ENCODE assay signal across 10 cellular contexts in genomic region chr19:57321746-57322145, GRCh38. TPM values are rescaled to one million over a fixed set of nuclear protein-coding genes. Genes with fewer than 3 reads are reported as not detected.
DNase-seq lines count a peak whose midpoint lies in the region; ATAC-seq and TF ChIP-seq lines count a peak whose summit lies in the region.
"Had no signal": no experiment of that assay in that cellular context is flagged by ENCODE, and none has a peak within 500 bp of the region (broad histone marks: within the 10 kb centered on the region; RNA-seq: fewer than 3 reads in every experiment).

No MANE protein-coding gene starts in this region.

- H3K9me3 ChIP-seq in left lung (peaks cover 0 to 5% of the 10 kb centered on the region in 2 donors), ovary (peaks cover 7 to 37% of the 10 kb centered on the region in 2 donors)

- H3K4me1 Mint-ChIP-seq in stimulated activated naive CD8-positive, alpha-beta T cell treated with anti-CD3 and anti-CD28 coated beads, Interleukin-15, Interleukin-2, amounts not matched to agents 100 ng/mL and 50 ng/mL, for 24 hours (ENCODE audit: low read depth), result peaks cover 25% of the 10 kb centered on the region
- peaks cover 12% of the 10 kb centered on the region for H3K4me1 Mint-ChIP-seq in activated T-helper 17 cell treated with anti-CD3 and anti-CD28 coated beads, Interleukin-2, amount 50 U/mL, for 72 hours

- no peak for DNase-seq in stimulated activated naive CD8-positive, alpha-beta T cell treated with anti-CD3 and anti-CD28 coated beads, Interleukin-15, Interleukin-2, amounts not matched to agents 100 U/mL and 50 U/mL, for 24 hours
- no peak for DNase-seq in left lung
- no peak for DNase-seq in ovary
- DNase-seq: EL, NCI-H226 had no signal

- peaks cover 15% of the 10 kb centered on the region for H3K27me3 Mint-ChIP-seq in stimulated activated naive CD8-positive, alpha-beta T cell treated with anti-CD3 and anti-CD28 coated beads, Interleukin-15, Interleukin-2, amounts not matched to agents 100 ng/mL and 50 ng/mL, for 24 hours
- peaks cover 9% of the 10 kb centered on the region for H3K27me3 Mint-ChIP-seq in activated T-helper 17 cell treated with anti-CD3 and anti-CD28 coated beads, Interleukin-2, amount 50 U/mL, for 72 hours

- no peak for ATAC-seq in stimulated activated naive CD8-positive, alpha-beta T cell treated with anti-CD3 and anti-CD28 coated beads, Interleukin-15, Interleukin-2, amounts not matched to agents 100 U/mL and 50 U/mL, for 24 hours
- no peak for ATAC-seq in activated T-helper 17 cell treated with anti-CD3 and anti-CD28 coated beads, Interleukin-2, amount 50 U/mL, for 72 hours (replicated peaks)
- ATAC-seq in left lung (no peak), GM19035 (IDR thresholded peaks at IDR 0.05; ENCODE audit: unreplicated experiment) (no peak), HG03342 (IDR thresholded peaks at IDR 0.05; ENCODE audit: unreplicated experiment) (no peak), HG02623 (IDR thresholded peaks at IDR 0.05; ENCODE audit: unreplicated experiment) (no peak)

- no peak overlapping the region for H3K27ac Mint-ChIP-seq in stimulated activated naive CD8-positive, alpha-beta T cell treated with anti-CD3 and anti-CD28 coated beads, Interleukin-15, Interleukin-2, amounts not matched to agents 100 ng/mL and 50 ng/mL, for 24 hours
- H3K27ac Mint-ChIP-seq in activated T-helper 17 cell treated with anti-CD3 and anti-CD28 coated beads, Interleukin-2, amount 50 U/mL, for 72 hours, result peak overlapping the region; percentile 25

- H3K36me3 ChIP-seq in left lung (peaks cover 6 to 36% of the 10 kb centered on the region in 2 donors), ovary (peaks cover 6% of the 10 kb centered on the region)

- H3K4me3 Mint-ChIP-seq in stimulated activated naive CD8-positive, alpha-beta T cell treated with anti-CD3 and anti-CD28 coated beads, Interleukin-15, Interleukin-2, amounts not matched to agents 100 ng/mL and 50 ng/mL, for 24 hours, result peak overlapping the region; percentile 90
- H3K4me3 Mint-ChIP-seq in activated T-helper 17 cell treated with anti-CD3 and anti-CD28 coated beads, Interleukin-2, amount 50 U/mL, for 72 hours, result peak overlapping the region; percentile 94

- peaks cover 9 to 21% of the 10 kb centered on the region in 2 donors for H3K27me3 ChIP-seq in left lung
- no peaks in the 10 kb centered on the region for H3K27me3 ChIP-seq in ovary

- H3K27ac ChIP-seq in left lung, result no peak overlapping the region
- H3K27ac ChIP-seq in ovary, result no peak overlapping the region

- TF ChIP-seq CTCF in left lung (IDR thresholded peaks at IDR 0.05), result no peak
- no peak for TF ChIP-seq CTCF in ovary (IDR thresholded peaks at IDR 0.05)

- H3K9me3 Mint-ChIP-seq in stimulated activated naive CD8-positive, alpha-beta T cell treated with anti-CD3 and anti-CD28 coated beads, Interleukin-15, Interleukin-2, amounts not matched to agents 100 ng/mL and 50 ng/mL, for 24 hours, result peaks cover 15% of the 10 kb centered on the region
- H3K9me3 Mint-ChIP-seq in activated T-helper 17 cell treated with anti-CD3 and anti-CD28 coated beads, Interleukin-2, amount 50 U/mL, for 72 hours, result peaks cover 8% of the 10 kb centered on the region

- no peak for TF ChIP-seq POLR2A in ovary (IDR thresholded peaks at IDR 0.05)

- TF ChIP-seq EP300 in ovary (IDR thresholded peaks at IDR 0.05), result no peak

- intact Hi-C loops in left lung (cut with DNase I) (no loop called here), ovary (cut with DNase I) (no loop called here)

- H3K4me3 ChIP-seq in left lung, result peak overlapping the region; percentile 78 to 94
- H3K4me3 ChIP-seq in ovary, result no peak overlapping the region

- H3K4me1 ChIP-seq in left lung (peaks cover 9 to 19% of the 10 kb centered on the region in 2 donors), ovary (ENCODE audit: insufficient read depth) (no peaks in the 10 kb centered on the region)

- 63 to 89% (median 82%) methylated on average over 3 of the region's 3 CpGs for WGBS in ovary, 3 donors

- H3K36me3 Mint-ChIP-seq in stimulated activated naive CD8-positive, alpha-beta T cell treated with anti-CD3 and anti-CD28 coated beads, Interleukin-15, Interleukin-2, amounts not matched to agents 100 ng/mL and 50 ng/mL, for 24 hours (ENCODE audit: low read depth), result peaks cover 48% of the 10 kb centered on the region
- H3K36me3 Mint-ChIP-seq in activated T-helper 17 cell treated with anti-CD3 and anti-CD28 coated beads, Interleukin-2, amount 50 U/mL, for 72 hours (ENCODE audit: low read depth), result peaks cover 44% of the 10 kb centered on the region

RNA-seq across cellular contexts. Expression of gene ZNF543, which starts 1.5 kb away (rescaled TPM):
- 1 to 10 TPM; 6.6 to 6.7 TPM for total RNA-seq in activated T-helper 17 cell treated with anti-CD3 and anti-CD28 coated beads, Interleukin-2, amount 50 U/mL, for 72 hours
- total RNA-seq in left lung (1 to 10 TPM; 6.6 to 7.2 TPM), ovary (10 to 100 TPM in 4 of 7 donors, 1 to 10 TPM in 3; 4.9 to 12.9 (median 10.5) TPM)
- polyA plus RNA-seq in ovary, result 1 to 10 TPM; 4.0 to 4.9 TPM

RNA-seq across cellular contexts. Expression of gene ZNF304, which starts 29.3 kb away (rescaled TPM):
- total RNA-seq in activated T-helper 17 cell treated with anti-CD3 and anti-CD28 coated beads, Interleukin-2, amount 50 U/mL, for 72 hours, result 1 to 10 TPM; 5.3 to 6.4 TPM
- total RNA-seq in left lung (1 to 10 TPM; 7.7 to 7.8 TPM), ovary (10 to 100 TPM in 3 of 7 donors, 1 to 10 TPM in 4; 3.0 to 13.0 (median 9.1) TPM)
- polyA plus RNA-seq in ovary, result 10 to 100 TPM in 1 of 2 donors, 1 to 10 TPM in 1; 4.8 to 12.5 TPM

RNA-seq across cellular contexts. Expression of gene ZNF460, which starts 41.5 kb away (rescaled TPM):
- total RNA-seq in activated T-helper 17 cell treated with anti-CD3 and anti-CD28 coated beads, Interleukin-2, amount 50 U/mL, for 72 hours, result 100 to 1,000 TPM in 1 of 2 donors, 10 to 100 TPM in 1; 90.0 to 130 TPM
- total RNA-seq in left lung (10 to 100 TPM; 53.5 to 55.3 TPM), ovary (100 to 1,000 TPM in 1 of 7 donors, 10 to 100 TPM in 6; 57.2 to 103 (median 68.6) TPM)
- 1 to 10 TPM; 3.0 to 4.4 TPM for polyA plus RNA-seq in ovary

RNA-seq across cellular contexts. Expression of gene TRAPPC2B, which starts 41.6 kb away (rescaled TPM):
- total RNA-seq in activated T-helper 17 cell treated with anti-CD3 and anti-CD28 coated beads, Interleukin-2, amount 50 U/mL, for 72 hours, result 1 to 10 TPM; 4.5 to 8.8 TPM
- total RNA-seq in left lung (1 to 10 TPM; 8.2 to 8.4 TPM), ovary (10 to 100 TPM in 6 of 7 donors, 1 to 10 TPM in 1; 9.1 to 23.6 (median 11.6) TPM)
- polyA plus RNA-seq in ovary, result 10 to 100 TPM; 10.3 to 25.1 TPM

RNA-seq across cellular contexts. Expression of gene ZNF547, which starts 41.6 kb away (rescaled TPM):
- total RNA-seq in activated T-helper 17 cell treated with anti-CD3 and anti-CD28 coated beads, Interleukin-2, amount 50 U/mL, for 72 hours, result 1 to 10 TPM; 2.7 to 5.4 TPM
- total RNA-seq in left lung, result 1 to 10 TPM; 2.3 to 3.0 TPM
- 1 to 10 TPM; 1.2 to 4.7 (median 3.0) TPM for total RNA-seq in ovary
- 1 to 10 TPM; 1.8 to 2.9 TPM for polyA plus RNA-seq in ovary
